Comparison of ENCODE assay signal across 18 cellular contexts in the genomic region with DNA sequence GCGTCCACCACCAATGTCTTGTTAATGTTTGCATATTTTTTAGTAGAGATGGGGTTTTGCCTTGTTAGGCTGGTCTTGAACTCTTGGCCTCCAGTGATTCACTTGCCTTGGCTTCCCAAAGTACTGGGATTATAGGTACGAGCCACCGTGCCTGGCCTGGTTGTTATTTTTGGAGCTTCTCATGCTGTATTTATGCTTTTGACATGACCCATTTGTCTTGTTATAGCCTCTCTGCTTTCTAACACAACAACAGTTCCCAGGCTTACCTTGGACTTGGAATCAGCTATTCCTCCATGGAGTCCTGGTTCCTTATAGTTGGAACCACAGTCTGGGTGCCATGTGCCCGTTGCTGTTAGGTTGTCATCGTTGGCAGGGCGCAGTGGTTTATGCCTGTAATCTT.
"Had no signal": no experiment of that assay in that cellular context is flagged by ENCODE, and none has a peak within 500 bp of the region (broad histone marks: within the 10 kb centered on the region; RNA-seq: fewer than 3 reads in every experiment).

No MANE protein-coding gene starts in this region.

- H3K4me3 ChIP-seq: colonic mucosa, esophagus squamous epithelium, left ventricle myocardium inferior, lower lobe of right lung had no signal

- H3K27me3 Mint-ChIP-seq: naive B cell had no signal

- H3K4me1 Mint-ChIP-seq: neural crest cell had no signal

- DNase-seq: colonic mucosa; dermis blood vessel endothelial cell; esophagus squamous epithelium; foreskin fibroblast; kidney; left cardiac atrium; left ventricle myocardium inferior; lower lobe of right lung; mesenchymal stem cell; midbrain; naive B cell; posterior cingulate gyrus; right cardiac atrium; small intestine; stimulated activated CD4-positive, alpha-beta T cell treated with anti-CD3 and anti-CD28 coated beads, Interleukin-12 subunit alpha, Interleukin-12 subunit beta, amount 100 ng/mL, for 4 hours; stimulated activated naive CD4-positive, alpha-beta T cell treated with Interleukin-2 at 50 U/mL for 16 hours; trophoblast cell had no signal

- H3K27me3 ChIP-seq: colonic mucosa, esophagus squamous epithelium had no signal

- H3K9me3 ChIP-seq: colonic mucosa, lower lobe of right lung had no signal

- H3K4me1 ChIP-seq: colonic mucosa, left ventricle myocardium inferior, lower lobe of right lung had no signal

- ATAC-seq: left cardiac atrium, lower lobe of right lung, right cardiac atrium had no signal

- H3K27ac ChIP-seq: colonic mucosa, left ventricle myocardium inferior, lower lobe of right lung had no signal

- H3K4me3 Mint-ChIP-seq: naive B cell, neural crest cell had no signal

- H3K9me3 Mint-ChIP-seq: neural crest cell had no signal
